3 cellular contexts compared by ENCODE assay signal in genomic region chr4:171534391-171534790, GRCh38.
"Had no signal": no experiment of that assay in that cellular context is flagged by ENCODE, and none has a peak within 500 bp of the region (broad histone marks: within the 10 kb centered on the region; RNA-seq: fewer than 3 reads in every experiment).

No MANE protein-coding gene starts in this region.

- DNase-seq: GDM1, GF-D8 had no signal

- ATAC-seq: GM12878 had no signal

- H3K4me3 ChIP-seq: GM12878 had no signal
